Comparison of ENCODE assay signal across 1 cellular context in genomic region chr6:42988486-42989020, GRCh38.
TF ChIP-seq lines count a peak whose summit lies in the region.

No MANE protein-coding gene starts in this region.

TF ChIP-seq in IMR-90, 13 proteins besides CTCF, POLR2A, EP300 and RAD21:
- TF ChIP-seq MXI1 (IDR thresholded peaks at IDR 0.05; ENCODE audit: borderline replicate concordance, low read depth, low read length) = no peak
- no peak for TF ChIP-seq RFX5 (IDR thresholded peaks at IDR 0.05; ENCODE audit: low read depth, low read length)
- no peak for TF ChIP-seq MAFK (IDR thresholded peaks at IDR 0.05; ENCODE audit: low read depth, low read length)
- TF ChIP-seq FOS (IDR thresholded peaks at IDR 0.05; ENCODE audit: low read depth, low read length) = no peak
- TF ChIP-seq BHLHE40 (IDR thresholded peaks at IDR 0.05; ENCODE audit: low read depth, low read length) = no peak
- no peak for TF ChIP-seq SMC3 (IDR thresholded peaks at IDR 0.05; ENCODE audit: low read depth, low read length)
- no peak for TF ChIP-seq NFE2L2 (IDR thresholded peaks at IDR 0.05; ENCODE audit: low read depth, low read length)
- no peak for TF ChIP-seq CEBPB (IDR thresholded peaks at IDR 0.05; ENCODE audit: low read depth, low read length)
- TF ChIP-seq MAZ (IDR thresholded peaks at IDR 0.05; ENCODE audit: borderline replicate concordance, low read depth, low read length) = no peak
- TF ChIP-seq USF2 (IDR thresholded peaks at IDR 0.05; ENCODE audit: low read depth, low read length) = no peak
- no peak for TF ChIP-seq CHD1 (IDR thresholded peaks at IDR 0.05; ENCODE audit: low read depth, low read length)
- TF ChIP-seq RCOR1 (IDR thresholded peaks at IDR 0.05; ENCODE audit: insufficient replicate concordance, low read length) = no peak
- no peak for TF ChIP-seq ELK1 (IDR thresholded peaks at IDR 0.05; ENCODE audit: borderline replicate concordance, low read depth, low read length)
